In genomic region chr7:100803398-100804161, GRCh38 we compare ENCODE assay signal across 1 cellular context.
TF ChIP-seq lines count a peak whose summit lies in the region.

No MANE protein-coding gene starts in this region.

TF ChIP-seq in HepG2, 621 proteins besides CTCF, POLR2A, EP300 and RAD21 (continued from another document):
- no peak for TF ChIP-seq ZNF142 (CRISPR knock-in tag; IDR thresholded peaks at IDR 0.05)
- TF ChIP-seq ZNF362 (CRISPR knock-in tag; IDR thresholded peaks at IDR 0.05; ENCODE audit: borderline replicate concordance): 0 out of 2 replicates have a peak, but pooled peaks have one; percentile 20
- TF ChIP-seq ZNF556 (CRISPR knock-in tag; IDR thresholded peaks at IDR 0.05; ENCODE audit: borderline replicate concordance): no peak
- TF ChIP-seq ZNF687 (CRISPR knock-in tag; IDR thresholded peaks at IDR 0.05): peak; percentile 37
- no peak for TF ChIP-seq ZNF670 (CRISPR knock-in tag; IDR thresholded peaks at IDR 0.05; ENCODE audit: borderline replicate concordance)
- no peak for TF ChIP-seq DDIT3 (CRISPR knock-in tag; IDR thresholded peaks at IDR 0.05)
- TF ChIP-seq ZNF354B (CRISPR knock-in tag; IDR thresholded peaks at IDR 0.05): no peak
- TF ChIP-seq REXO4 (CRISPR knock-in tag; IDR thresholded peaks at IDR 0.05; ENCODE audit: borderline replicate concordance): no peak
- TF ChIP-seq MAFF (IDR thresholded peaks at IDR 0.05; ENCODE audit: low read depth, low read length): no peak
- no peak for TF ChIP-seq ZBTB42 (CRISPR knock-in tag; IDR thresholded peaks at IDR 0.05)
- TF ChIP-seq CEBPG (CRISPR knock-in tag; IDR thresholded peaks at IDR 0.05): no peak
- TF ChIP-seq ZMYM3 (CRISPR knock-in tag; IDR thresholded peaks at IDR 0.05): no peak
- TF ChIP-seq MIER3 (CRISPR knock-in tag; IDR thresholded peaks at IDR 0.05; ENCODE audit: borderline replicate concordance): no peak
- no peak for TF ChIP-seq ZNF772 (CRISPR knock-in tag; IDR thresholded peaks at IDR 0.05)
- peak; percentile 41 for TF ChIP-seq AGO2 (optimal IDR thresholded peaks at IDR 0.05; ENCODE audit: low read depth, low read length)
- no peak for TF ChIP-seq CREB3 (CRISPR knock-in tag; IDR thresholded peaks at IDR 0.05)
- no peak for TF ChIP-seq ZNF44 (CRISPR knock-in tag; IDR thresholded peaks at IDR 0.05)
- TF ChIP-seq ZNF101 (CRISPR knock-in tag; IDR thresholded peaks at IDR 0.05; ENCODE audit: borderline replicate concordance, low read depth): no peak
- TF ChIP-seq KDM6A (CRISPR knock-in tag; IDR thresholded peaks at IDR 0.05; ENCODE audit: low read depth): no peak
- no peak for TF ChIP-seq ZNF136 (CRISPR knock-in tag; IDR thresholded peaks at IDR 0.05; ENCODE audit: low read depth)
- TF ChIP-seq UBTF (CRISPR knock-in tag; IDR thresholded peaks at IDR 0.05): 0 out of 2 replicates have a peak, but pooled peaks have one; percentile 19
- no peak for TF ChIP-seq BCL6 (CRISPR knock-in tag; IDR thresholded peaks at IDR 0.05)
- no peak for TF ChIP-seq ZNF326 (CRISPR knock-in tag; IDR thresholded peaks at IDR 0.05; ENCODE audit: borderline replicate concordance)
- peak; percentile 65; the same call in 1 of the 2 replicates for TF ChIP-seq ZNF281 (CRISPR knock-in tag; IDR thresholded peaks at IDR 0.05; ENCODE audit: borderline replicate concordance)
- no peak for TF ChIP-seq TBP (CRISPR knock-in tag; IDR thresholded peaks at IDR 0.05)
- TF ChIP-seq NFYB (CRISPR knock-in tag; IDR thresholded peaks at IDR 0.05): peak; percentile 58; the same call in 1 of the 2 replicates
- peak; percentile 98 for TF ChIP-seq RFX5 (IDR thresholded peaks at IDR 0.05; ENCODE audit: low read depth, low read length)
- TF ChIP-seq NFYC (CRISPR knock-in tag; IDR thresholded peaks at IDR 0.05): peak; percentile 34; the same call in 1 of the 2 replicates
- TF ChIP-seq ATF4 (CRISPR knock-in tag; IDR thresholded peaks at IDR 0.05): no peak
- no peak for TF ChIP-seq ZNF749 (CRISPR knock-in tag; IDR thresholded peaks at IDR 0.05; ENCODE audit: borderline replicate concordance)
- no peak for TF ChIP-seq ZEB1 (IDR thresholded peaks at IDR 0.05; ENCODE audit: insufficient replicate concordance, low read depth)
- TF ChIP-seq ZBTB10 (CRISPR knock-in tag; IDR thresholded peaks at IDR 0.05; ENCODE audit: borderline replicate concordance): no peak
- TF ChIP-seq MIXL1 (CRISPR knock-in tag; IDR thresholded peaks at IDR 0.05): no peak
- peak; percentile 98 for TF ChIP-seq RFXANK (CRISPR knock-in tag; IDR thresholded peaks at IDR 0.05)
- peak; percentile 96 for TF ChIP-seq RFXAP (CRISPR knock-in tag; IDR thresholded peaks at IDR 0.05; ENCODE audit: borderline replicate concordance)
